In the genomic region with DNA sequence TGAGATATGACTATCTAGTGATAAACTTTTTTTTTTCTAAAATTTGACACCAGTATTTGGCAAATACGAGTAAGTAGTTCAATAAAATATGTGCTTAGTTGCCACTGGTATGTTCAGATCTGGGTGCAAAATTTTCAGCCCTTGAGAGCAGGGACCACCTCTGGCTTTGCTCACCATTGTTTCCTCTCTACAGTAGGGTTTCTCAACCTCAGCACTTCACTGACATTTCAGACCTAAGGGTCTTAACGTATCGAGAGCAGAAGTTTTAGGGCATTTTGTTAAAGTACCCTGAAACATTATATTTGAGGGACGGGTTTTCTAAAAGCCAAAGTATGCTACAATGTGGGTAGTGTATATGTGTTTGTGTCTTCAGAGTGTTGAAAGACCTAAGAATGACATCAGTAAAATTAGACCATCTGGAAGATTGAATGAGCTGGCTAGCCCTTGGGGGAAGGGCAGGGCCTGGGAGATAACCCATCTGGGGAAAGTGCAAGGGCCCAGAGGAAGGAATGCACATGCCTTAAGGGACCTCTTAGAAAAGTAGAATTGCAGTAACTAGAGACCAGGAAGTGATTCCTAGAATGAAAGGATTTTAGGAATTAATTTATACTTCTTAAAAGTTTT, we compare ENCODE assay signal across 1 cellular context.
TF ChIP-seq lines count a peak whose summit lies in the region.

No MANE protein-coding gene starts in this region.

TF ChIP-seq in GM23338, 12 proteins besides CTCF, POLR2A, EP300 and RAD21 (continued from another document):
- TF ChIP-seq, protein P1, sequence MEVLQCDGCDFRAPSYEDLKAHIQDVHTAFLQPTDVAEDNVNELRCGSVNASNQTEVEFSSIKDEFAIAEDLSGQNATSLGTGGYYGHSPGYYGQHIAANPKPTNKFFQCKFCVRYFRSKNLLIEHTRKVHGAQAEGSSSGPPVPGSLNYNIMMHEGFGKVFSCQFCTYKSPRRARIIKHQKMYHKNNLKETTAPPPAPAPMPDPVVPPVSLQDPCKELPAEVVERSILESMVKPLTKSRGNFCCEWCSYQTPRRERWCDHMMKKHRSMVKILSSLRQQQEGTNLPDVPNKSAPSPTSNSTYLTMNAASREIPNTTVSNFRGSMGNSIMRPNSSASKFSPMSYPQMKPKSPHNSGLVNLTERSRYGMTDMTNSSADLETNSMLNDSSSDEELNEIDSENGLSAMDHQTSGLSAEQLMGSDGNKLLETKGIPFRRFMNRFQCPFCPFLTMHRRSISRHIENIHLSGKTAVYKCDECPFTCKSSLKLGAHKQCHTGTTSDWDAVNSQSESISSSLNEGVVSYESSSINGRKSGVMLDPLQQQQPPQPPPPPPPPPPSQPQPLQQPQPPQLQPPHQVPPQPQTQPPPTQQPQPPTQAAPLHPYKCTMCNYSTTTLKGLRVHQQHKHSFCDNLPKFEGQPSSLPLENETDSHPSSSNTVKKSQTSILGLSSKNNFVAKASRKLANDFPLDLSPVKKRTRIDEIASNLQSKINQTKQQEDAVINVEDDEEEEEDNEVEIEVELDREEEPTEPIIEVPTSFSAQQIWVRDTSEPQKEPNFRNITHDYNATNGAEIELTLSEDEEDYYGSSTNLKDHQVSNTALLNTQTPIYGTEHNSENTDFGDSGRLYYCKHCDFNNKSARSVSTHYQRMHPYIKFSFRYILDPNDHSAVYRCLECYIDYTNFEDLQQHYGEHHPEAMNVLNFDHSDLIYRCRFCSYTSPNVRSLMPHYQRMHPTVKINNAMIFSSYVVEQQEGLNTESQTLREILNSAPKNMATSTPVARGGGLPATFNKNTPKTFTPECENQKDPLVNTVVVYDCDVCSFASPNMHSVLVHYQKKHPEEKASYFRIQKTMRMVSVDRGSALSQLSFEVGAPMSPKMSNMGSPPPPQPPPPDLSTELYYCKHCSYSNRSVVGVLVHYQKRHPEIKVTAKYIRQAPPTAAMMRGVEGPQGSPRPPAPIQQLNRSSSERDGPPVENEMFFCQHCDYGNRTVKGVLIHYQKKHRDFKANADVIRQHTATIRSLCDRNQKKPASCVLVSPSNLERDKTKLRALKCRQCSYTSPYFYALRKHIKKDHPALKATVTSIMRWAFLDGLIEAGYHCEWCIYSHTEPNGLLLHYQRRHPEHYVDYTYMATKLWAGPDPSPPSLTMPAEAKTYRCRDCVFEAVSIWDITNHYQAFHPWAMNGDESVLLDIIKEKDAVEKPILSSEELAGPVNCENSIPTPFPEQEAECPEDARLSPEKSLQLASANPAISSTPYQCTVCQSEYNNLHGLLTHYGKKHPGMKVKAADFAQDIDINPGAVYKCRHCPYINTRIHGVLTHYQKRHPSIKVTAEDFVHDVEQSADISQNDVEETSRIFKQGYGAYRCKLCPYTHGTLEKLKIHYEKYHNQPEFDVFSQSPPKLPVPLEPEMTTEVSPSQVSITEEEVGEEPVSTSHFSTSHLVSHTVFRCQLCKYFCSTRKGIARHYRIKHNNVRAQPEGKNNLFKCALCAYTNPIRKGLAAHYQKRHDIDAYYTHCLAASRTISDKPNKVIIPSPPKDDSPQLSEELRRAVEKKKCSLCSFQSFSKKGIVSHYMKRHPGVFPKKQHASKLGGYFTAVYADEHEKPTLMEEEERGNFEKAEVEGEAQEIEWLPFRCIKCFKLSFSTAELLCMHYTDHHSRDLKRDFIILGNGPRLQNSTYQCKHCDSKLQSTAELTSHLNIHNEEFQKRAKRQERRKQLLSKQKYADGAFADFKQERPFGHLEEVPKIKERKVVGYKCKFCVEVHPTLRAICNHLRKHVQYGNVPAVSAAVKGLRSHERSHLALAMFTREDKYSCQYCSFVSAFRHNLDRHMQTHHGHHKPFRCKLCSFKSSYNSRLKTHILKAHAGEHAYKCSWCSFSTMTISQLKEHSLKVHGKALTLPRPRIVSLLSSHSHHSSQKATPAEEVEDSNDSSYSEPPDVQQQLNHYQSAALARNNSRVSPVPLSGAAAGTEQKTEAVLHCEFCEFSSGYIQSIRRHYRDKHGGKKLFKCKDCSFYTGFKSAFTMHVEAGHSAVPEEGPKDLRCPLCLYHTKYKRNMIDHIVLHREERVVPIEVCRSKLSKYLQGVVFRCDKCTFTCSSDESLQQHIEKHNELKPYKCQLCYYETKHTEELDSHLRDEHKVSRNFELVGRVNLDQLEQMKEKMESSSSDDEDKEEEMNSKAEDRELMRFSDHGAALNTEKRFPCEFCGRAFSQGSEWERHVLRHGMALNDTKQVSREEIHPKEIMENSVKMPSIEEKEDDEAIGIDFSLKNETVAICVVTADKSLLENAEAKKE (CRISPR knock-in tag; IDR thresholded peaks at IDR 0.05), result peak; percentile 46; the same call in 1 of the 2 replicates
